Comparison of ENCODE assay signal across 1 cellular context in the genomic region with DNA sequence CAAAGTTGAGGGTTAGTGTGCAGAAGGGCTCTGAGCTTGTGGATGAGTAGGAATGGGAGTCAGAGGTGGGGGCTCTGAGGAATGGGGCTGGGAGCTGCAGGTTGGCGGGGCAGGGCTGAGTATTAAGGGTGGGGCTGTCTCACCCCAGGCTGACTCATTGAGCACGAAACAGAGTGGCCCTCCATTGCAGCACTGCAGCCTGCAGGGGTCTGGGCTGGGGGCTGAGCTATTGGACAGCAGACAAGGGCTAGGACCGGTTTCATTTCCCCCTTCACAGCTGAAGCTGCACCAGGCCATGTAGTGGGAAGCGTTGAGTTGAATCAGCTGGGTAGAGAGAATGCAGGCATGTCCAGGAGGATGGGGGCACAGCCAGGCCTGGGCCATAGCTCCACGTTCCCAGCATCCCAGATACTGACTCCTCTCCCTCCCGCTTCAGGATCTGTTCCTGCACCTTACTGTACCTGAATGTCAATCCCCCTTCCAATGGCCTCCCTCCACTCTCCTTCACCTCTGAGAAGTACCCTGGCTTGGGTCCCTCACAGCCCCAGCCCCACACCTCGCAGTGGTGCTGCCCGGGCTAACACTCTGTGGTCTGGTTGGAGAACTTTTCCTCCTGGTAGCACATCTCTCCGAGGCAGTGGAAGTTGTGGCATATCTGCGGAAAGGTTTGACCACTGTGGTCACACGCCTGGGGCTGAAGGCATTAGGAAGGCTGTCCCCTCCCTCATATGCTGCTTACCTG.
TF ChIP-seq lines count a peak whose summit lies in the region.

No MANE protein-coding gene starts in this region.

TF ChIP-seq in SK-N-SH, 30 proteins besides CTCF, POLR2A, EP300 and RAD21:
- TF ChIP-seq GABPA (IDR thresholded peaks at IDR 0.05; ENCODE audit: low read depth) (no peak), FOSL2 (IDR thresholded peaks at IDR 0.05; ENCODE audit: borderline replicate concordance, low read depth) (no peak), TAF1 (IDR thresholded peaks at IDR 0.05; ENCODE audit: borderline replicate concordance, low read depth, low read length) (no peak), MEF2A (IDR thresholded peaks at IDR 0.05; ENCODE audit: borderline replicate concordance, low read depth) (no peak), NFIC (IDR thresholded peaks at IDR 0.05; ENCODE audit: borderline replicate concordance) (no peak), TEAD4 (IDR thresholded peaks at IDR 0.05; ENCODE audit: borderline replicate concordance, insufficient read depth) (no peak), YY1 (IDR thresholded peaks at IDR 0.05; ENCODE audit: low read depth) (no peak), MXI1 (IDR thresholded peaks at IDR 0.05; ENCODE audit: low read depth, low read length) (no peak), SMC3 (IDR thresholded peaks at IDR 0.05; ENCODE audit: low read depth, low read length) (no peak), RFX5 (IDR thresholded peaks at IDR 0.05; ENCODE audit: low read length) (no peak), POLR2AphosphoS5 (IDR thresholded peaks at IDR 0.05; ENCODE audit: low read depth, low read length) (no peak), RXRA (IDR thresholded peaks at IDR 0.05; ENCODE audit: borderline replicate concordance, low read depth) (no peak), GATA2 (CRISPR knock-in tag; IDR thresholded peaks at IDR 0.05) (no peak)
- TF ChIP-seq, protein P1, sequence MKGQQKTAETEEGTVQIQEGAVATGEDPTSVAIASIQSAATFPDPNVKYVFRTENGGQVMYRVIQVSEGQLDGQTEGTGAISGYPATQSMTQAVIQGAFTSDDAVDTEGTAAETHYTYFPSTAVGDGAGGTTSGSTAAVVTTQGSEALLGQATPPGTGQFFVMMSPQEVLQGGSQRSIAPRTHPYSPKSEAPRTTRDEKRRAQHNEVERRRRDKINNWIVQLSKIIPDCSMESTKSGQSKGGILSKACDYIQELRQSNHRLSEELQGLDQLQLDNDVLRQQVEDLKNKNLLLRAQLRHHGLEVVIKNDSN (IDR thresholded peaks at IDR 0.05; ENCODE audit: borderline replicate concordance, low read depth): no peak
- TF ChIP-seq, protein P2, sequence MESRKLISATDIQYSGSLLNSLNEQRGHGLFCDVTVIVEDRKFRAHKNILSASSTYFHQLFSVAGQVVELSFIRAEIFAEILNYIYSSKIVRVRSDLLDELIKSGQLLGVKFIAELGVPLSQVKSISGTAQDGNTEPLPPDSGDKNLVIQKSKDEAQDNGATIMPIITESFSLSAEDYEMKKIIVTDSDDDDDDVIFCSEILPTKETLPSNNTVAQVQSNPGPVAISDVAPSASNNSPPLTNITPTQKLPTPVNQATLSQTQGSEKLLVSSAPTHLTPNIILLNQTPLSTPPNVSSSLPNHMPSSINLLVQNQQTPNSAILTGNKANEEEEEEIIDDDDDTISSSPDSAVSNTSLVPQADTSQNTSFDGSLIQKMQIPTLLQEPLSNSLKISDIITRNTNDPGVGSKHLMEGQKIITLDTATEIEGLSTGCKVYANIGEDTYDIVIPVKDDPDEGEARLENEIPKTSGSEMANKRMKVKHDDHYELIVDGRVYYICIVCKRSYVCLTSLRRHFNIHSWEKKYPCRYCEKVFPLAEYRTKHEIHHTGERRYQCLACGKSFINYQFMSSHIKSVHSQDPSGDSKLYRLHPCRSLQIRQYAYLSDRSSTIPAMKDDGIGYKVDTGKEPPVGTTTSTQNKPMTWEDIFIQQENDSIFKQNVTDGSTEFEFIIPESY (IDR thresholded peaks at IDR 0.05; ENCODE audit: borderline replicate concordance, low read depth): no peak
- TF ChIP-seq, protein P3, sequence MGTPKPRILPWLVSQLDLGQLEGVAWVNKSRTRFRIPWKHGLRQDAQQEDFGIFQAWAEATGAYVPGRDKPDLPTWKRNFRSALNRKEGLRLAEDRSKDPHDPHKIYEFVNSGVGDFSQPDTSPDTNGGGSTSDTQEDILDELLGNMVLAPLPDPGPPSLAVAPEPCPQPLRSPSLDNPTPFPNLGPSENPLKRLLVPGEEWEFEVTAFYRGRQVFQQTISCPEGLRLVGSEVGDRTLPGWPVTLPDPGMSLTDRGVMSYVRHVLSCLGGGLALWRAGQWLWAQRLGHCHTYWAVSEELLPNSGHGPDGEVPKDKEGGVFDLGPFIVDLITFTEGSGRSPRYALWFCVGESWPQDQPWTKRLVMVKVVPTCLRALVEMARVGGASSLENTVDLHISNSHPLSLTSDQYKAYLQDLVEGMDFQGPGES (IDR thresholded peaks at IDR 0.05; ENCODE audit: low read depth, low read length): no peak
- TF ChIP-seq, protein P4, sequence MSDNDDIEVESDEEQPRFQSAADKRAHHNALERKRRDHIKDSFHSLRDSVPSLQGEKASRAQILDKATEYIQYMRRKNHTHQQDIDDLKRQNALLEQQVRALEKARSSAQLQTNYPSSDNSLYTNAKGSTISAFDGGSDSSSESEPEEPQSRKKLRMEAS (IDR thresholded peaks at IDR 0.05; ENCODE audit: low read depth): no peak
- TF ChIP-seq, protein P5, sequence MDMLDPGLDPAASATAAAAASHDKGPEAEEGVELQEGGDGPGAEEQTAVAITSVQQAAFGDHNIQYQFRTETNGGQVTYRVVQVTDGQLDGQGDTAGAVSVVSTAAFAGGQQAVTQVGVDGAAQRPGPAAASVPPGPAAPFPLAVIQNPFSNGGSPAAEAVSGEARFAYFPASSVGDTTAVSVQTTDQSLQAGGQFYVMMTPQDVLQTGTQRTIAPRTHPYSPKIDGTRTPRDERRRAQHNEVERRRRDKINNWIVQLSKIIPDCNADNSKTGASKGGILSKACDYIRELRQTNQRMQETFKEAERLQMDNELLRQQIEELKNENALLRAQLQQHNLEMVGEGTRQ (IDR thresholded peaks at IDR 0.05; ENCODE audit: borderline replicate concordance, low read depth, low read length): no peak
TF ChIP-seq in SK-N-SH: peak in this region for 0.
